16 cellular contexts compared by ENCODE assay signal in the genomic region with DNA sequence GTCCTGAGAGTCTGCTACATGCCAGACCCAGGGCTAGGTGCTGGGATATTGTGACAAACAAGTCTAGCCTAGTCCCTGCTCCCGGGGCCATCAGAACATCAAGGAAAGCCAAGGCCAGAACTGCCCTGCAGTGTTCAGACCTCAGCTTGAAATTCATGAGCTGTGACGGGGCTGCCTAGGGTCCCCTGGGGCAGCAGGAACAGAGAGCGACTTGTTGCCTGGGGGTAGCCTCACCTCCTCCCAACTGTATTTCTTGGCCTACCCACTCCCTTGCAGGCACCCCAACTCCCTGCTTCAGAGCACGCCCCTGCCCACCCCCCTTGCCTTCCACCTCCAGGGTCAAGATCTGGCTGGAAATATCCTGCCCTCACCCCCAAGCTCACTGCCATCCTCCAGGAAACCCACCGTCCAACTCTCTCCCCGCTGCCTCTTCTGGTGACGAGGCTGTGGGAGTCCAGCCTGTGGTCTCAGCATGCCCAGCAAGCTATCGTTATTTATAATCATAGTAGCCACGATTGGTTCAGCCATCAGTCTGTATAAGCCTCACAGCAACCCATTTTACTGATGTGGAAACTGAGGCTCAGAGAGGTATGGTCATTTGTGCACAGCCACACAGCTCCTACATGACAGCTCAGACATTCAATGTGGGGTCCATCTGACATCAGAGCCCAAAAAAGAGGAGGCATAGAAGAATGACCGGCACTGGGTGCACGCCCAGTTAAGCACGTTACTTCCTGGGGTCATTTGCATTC.
"Had no signal": no experiment of that assay in that cellular context is flagged by ENCODE, and none has a peak within 500 bp of the region (broad histone marks: within the 10 kb centered on the region; RNA-seq: fewer than 3 reads in every experiment).

No MANE protein-coding gene starts in this region.

- DNase-seq: activated CD4-positive, alpha-beta T cell treated with anti-CD3 and anti-CD28 coated beads, Interleukin-2, amount 10 ng/mL, durations not matched to agents 7 days and 5 days; activated CD4-positive, CD25-positive, alpha-beta regulatory T cell; activated CD8-positive, alpha-beta memory T cell treated with anti-CD3 and anti-CD28 coated beads, Interleukin-2, amount 50 U/mL, for 48 hours; activated gamma-delta T cell; activated T-cell treated with anti-CD3 and anti-CD28 coated beads, Interleukin-2, amount 50 U/mL, for 72 hours; gastrocnemius medialis; heart right ventricle; left colon; naive B cell; stimulated activated CD4-positive, alpha-beta T cell treated with anti-CD3 and anti-CD28 coated beads, Interleukin-15, amount 100 ng/mL, for 24 hours; stimulated activated CD4-positive, alpha-beta T cell treated with anti-CD3 and anti-CD28 coated beads, Interleukin-4, amount 100 ng/mL, for 24 hours; stimulated activated naive CD4-positive, alpha-beta T cell treated with Interleukin-2 at 50 U/mL for 16 hours; transverse colon had no signal

- H3K27ac Mint-ChIP-seq: activated CD4-positive, alpha-beta T cell treated with anti-CD3 and anti-CD28 coated beads, Interleukin-2, amount 10 ng/mL, durations not matched to agents 7 days and 5 days; activated naive CD8-positive, alpha-beta T cell; activated T-cell treated with anti-CD3 and anti-CD28 coated beads, Interleukin-2, amount 50 U/mL, for 72 hours had no signal

- H3K36me3 Mint-ChIP-seq: activated naive CD8-positive, alpha-beta T cell; naive B cell had no signal

- ATAC-seq: activated T-cell treated with anti-CD3 and anti-CD28 coated beads, Interleukin-2, amount 50 U/mL, for 72 hours; gastrocnemius medialis; heart right ventricle; left colon had no signal

- H3K27ac ChIP-seq: neutrophil had no signal

- H3K36me3 ChIP-seq: gastrocnemius medialis, heart right ventricle, neutrophil, transverse colon had no signal

- H3K9me3 Mint-ChIP-seq: activated CD4-positive, alpha-beta T cell treated with anti-CD3 and anti-CD28 coated beads, Interleukin-2, amount 10 ng/mL, durations not matched to agents 7 days and 5 days; activated T-cell treated with anti-CD3 and anti-CD28 coated beads, Interleukin-2, amount 50 U/mL, for 72 hours had no signal

- H3K27me3 ChIP-seq: gastrocnemius medialis, transverse colon had no signal

- H3K4me3 ChIP-seq: gastrocnemius medialis, heart right ventricle, skin epidermis, transverse colon had no signal

- H3K4me1 ChIP-seq: gastrocnemius medialis had no signal

- H3K9me3 ChIP-seq: gastrocnemius medialis, heart right ventricle, neutrophil, transverse colon had no signal

- H3K4me3 Mint-ChIP-seq: activated CD4-positive, alpha-beta T cell treated with anti-CD3 and anti-CD28 coated beads, Interleukin-2, amount 10 ng/mL, durations not matched to agents 7 days and 5 days; activated naive CD8-positive, alpha-beta T cell; activated T-cell treated with anti-CD3 and anti-CD28 coated beads, Interleukin-2, amount 50 U/mL, for 72 hours; naive B cell had no signal
